ENCODE assay signal across 13 cellular contexts in the genomic region with DNA sequence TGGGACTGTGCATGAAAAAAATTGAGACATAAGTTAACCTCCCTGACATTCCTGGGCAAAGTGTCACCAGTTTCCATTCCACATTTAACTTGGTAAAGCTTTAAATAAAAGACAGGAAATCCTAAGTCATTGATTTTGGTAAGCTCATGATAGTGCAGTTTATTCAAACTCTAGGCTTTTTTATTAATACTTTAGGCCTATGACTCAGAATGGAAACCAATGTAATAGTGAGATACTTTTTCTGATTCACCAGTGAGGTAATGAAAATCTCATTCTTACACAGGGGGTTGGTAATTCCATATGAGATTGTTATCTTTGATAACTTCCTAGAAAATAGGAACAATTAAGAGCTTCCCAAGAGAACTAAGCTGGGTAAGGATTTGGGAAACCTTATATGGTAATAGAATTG.
DNase-seq lines count a peak whose midpoint lies in the region; TF ChIP-seq lines count a peak whose summit lies in the region.
"Had no signal": no experiment of that assay in that cellular context is flagged by ENCODE, and none has a peak within 500 bp of the region (broad histone marks: within the 10 kb centered on the region; RNA-seq: fewer than 3 reads in every experiment).

No MANE protein-coding gene starts in this region.

- no peaks in the 10 kb centered on the region for H4K20me1 ChIP-seq in osteoblast (ENCODE audit: insufficient read depth, low read length)

- H3K4me1 ChIP-seq in osteoblast (ENCODE audit: insufficient read depth, low read length), result peaks cover 13% of the 10 kb centered on the region
- H3K4me1 ChIP-seq: Peyer's patch, vagina had no signal

- TF ChIP-seq CTCF in chondrocyte (IDR thresholded peaks at IDR 0.05) (no peak), osteoblast (IDR thresholded peaks at IDR 0.05; ENCODE audit: extremely low read depth, low read depth, low read length) (no peak), WERI-Rb-1 (IDR thresholded peaks at IDR 0.05; ENCODE audit: low read depth, low read length) (no peak)

- H2AFZ ChIP-seq in osteoblast (ENCODE audit: low read length), result no peak overlapping the region

- H3K4me1 Mint-ChIP-seq in chondrocyte (ENCODE audit: low read depth), result peaks cover 27% of the 10 kb centered on the region

- no peaks in the 10 kb centered on the region for H3K9me3 Mint-ChIP-seq in chondrocyte (ENCODE audit: low read depth)
- H3K9me3 Mint-ChIP-seq: dendritic cell treated with granulocyte-macrophage colony-stimulating factor and Interleukin-4, amounts not matched to agents 40 ng/mL and 50 ng/mL, for 4 days had no signal

- H3K9me3 ChIP-seq in osteoblast (ENCODE audit: low read depth, low read length) (no peaks in the 10 kb centered on the region), WERI-Rb-1 (ENCODE audit: severe bottlenecking) (no peaks in the 10 kb centered on the region)
- H3K9me3 ChIP-seq: Peyer's patch, vagina had no signal

- H3K27ac Mint-ChIP-seq in chondrocyte (ENCODE audit: unreplicated experiment), result peak overlapping the region; percentile 77
- H3K27ac Mint-ChIP-seq: dendritic cell treated with granulocyte-macrophage colony-stimulating factor and Interleukin-4, amounts not matched to agents 40 ng/mL and 50 ng/mL, for 4 days had no signal

- peak; percentile 30 for DNase-seq in Daoy (ENCODE audit: low read depth)
- peak; percentile 27 for DNase-seq in NCI-H226
- DNase-seq in chondrocyte (ENCODE audit: low spot score), result no peak
- peak; percentile 50 for DNase-seq in osteoblast (ENCODE audit: insufficient read length, low spot score, missing footprints)
- no peak for DNase-seq in D341Med (ENCODE audit: low spot score)
- DNase-seq in stimulated activated CD8-positive, alpha-beta memory T cell treated with anti-CD3 and anti-CD28 coated beads, Interleukin-4, amount 100 ng/mL, for 48 hours, result no peak
- no peak for DNase-seq in WERI-Rb-1
- DNase-seq: hypothalamus, KG1, midbrain, Peyer's patch had no signal

- no peaks in the 10 kb centered on the region for H3K79me2 ChIP-seq in osteoblast (ENCODE audit: insufficient read depth, low read length)

- H3K27me3 ChIP-seq in osteoblast (ENCODE audit: insufficient read depth, low read length) (no peaks in the 10 kb centered on the region), WERI-Rb-1 (ENCODE audit: insufficient read depth, low read depth, severe bottlenecking) (no peaks in the 10 kb centered on the region)
- H3K27me3 ChIP-seq: Peyer's patch, vagina had no signal

- H3K4me2 ChIP-seq in osteoblast (ENCODE audit: insufficient read depth, low read length), result no peak overlapping the region

- H3K4me3 ChIP-seq in osteoblast (ENCODE audit: insufficient read depth, low read length) (no peak overlapping the region), WERI-Rb-1 (ENCODE audit: low read depth, low read length) (no peak overlapping the region)
- H3K4me3 ChIP-seq: Peyer's patch, vagina had no signal

- no peak overlapping the region for H3K4me3 Mint-ChIP-seq in chondrocyte (ENCODE audit: unreplicated experiment)
- H3K4me3 Mint-ChIP-seq: dendritic cell treated with granulocyte-macrophage colony-stimulating factor and Interleukin-4, amounts not matched to agents 40 ng/mL and 50 ng/mL, for 4 days had no signal

- H3K36me3 ChIP-seq in osteoblast (ENCODE audit: insufficient read depth, low read length) (peaks cover 14% of the 10 kb centered on the region), WERI-Rb-1 (peaks cover 16% of the 10 kb centered on the region)

- H3K27me3 Mint-ChIP-seq in chondrocyte (ENCODE audit: low read depth), result no peaks in the 10 kb centered on the region
- H3K27me3 Mint-ChIP-seq: dendritic cell treated with granulocyte-macrophage colony-stimulating factor and Interleukin-4, amounts not matched to agents 40 ng/mL and 50 ng/mL, for 4 days had no signal

- H3K36me3 Mint-ChIP-seq in chondrocyte (ENCODE audit: low read depth), result peaks cover 4% of the 10 kb centered on the region

- H3K27ac ChIP-seq in osteoblast (ENCODE audit: low read depth, low read length) (peak overlapping the region; percentile 88), WERI-Rb-1 (no peak overlapping the region)
- H3K27ac ChIP-seq: Peyer's patch, vagina had no signal

Comparison
In these comparisons a context has a peak if more than half of its experiments do, and no peak if none do; other contexts are left out.
1. DNase-seq: peak in Daoy (single experiment), NCI-H226 (single experiment) and osteoblast (single experiment); none in chondrocyte (single experiment), D341Med (single experiment), stimulated activated CD8-positive, alpha-beta memory T cell treated with anti-CD3 and anti-CD28 coated beads, Interleukin-4, amount 100 ng/mL, for 48 hours (single experiment) and WERI-Rb-1 (single experiment).